In genomic region chr18:74476154-74476553, GRCh38 we compare ENCODE assay signal across 10 cellular contexts. TPM values are rescaled to one million over a fixed set of nuclear protein-coding genes. Genes with fewer than 3 reads are reported as not detected.
DNase-seq lines count a peak whose midpoint lies in the region; ATAC-seq and TF ChIP-seq lines count a peak whose summit lies in the region.
"Had no signal": no experiment of that assay in that cellular context is flagged by ENCODE, and none has a peak within 500 bp of the region (broad histone marks: within the 10 kb centered on the region; RNA-seq: fewer than 3 reads in every experiment).

No MANE protein-coding gene starts in this region.

- DNase-seq in NCI-H748 (lab: John Stamatoyannopoulos, UW; ENCODE audit: unreplicated experiment) (peak; percentile 44), NCI-H748 treated with DMSO at 0.1 percent for 48 hours (lab: John Stamatoyannopoulos, UW) (no peak), SK-MEL-5 (ENCODE audit: low read depth, low spot score) (peak; percentile 68), Right ventricle myocardium superior (no peak), tibial artery (no peak), NCI-H524 treated with DMSO at 0.1 percent for 48 hours (lab: John Stamatoyannopoulos, UW) (no peak), CD1c-positive myeloid dendritic cell (ENCODE audit: extremely low spot score) (no peak)
- DNase-seq: activated effector memory CD4-positive, alpha-beta T cell treated with anti-CD3 and anti-CD28 coated beads, Interleukin-2, amount 50 U/mL, for 16 hours had no signal

- H3K4me3 ChIP-seq in tibial artery = no peak overlapping the region

- no peaks in the 10 kb centered on the region for H3K9me3 ChIP-seq in tibial artery

- TF ChIP-seq CTCF in tibial artery (IDR thresholded peaks at IDR 0.05) = peak; percentile 48 to 63

- in situ Hi-C loops in SK-MEL-5 (cut with HindIII; ENCODE audit: low pct_unique_long_range_greater_than_20kb, low sequenced_read_pairs) = no loop called here

- H3K27ac ChIP-seq in tibial artery = no peak overlapping the region

- intact Hi-C loops in Right ventricle myocardium superior (cut with DNase I) (loop anchor here (5.0 kb wide), 1 partner anchor 119 kb away; no protein-coding TSS in a partner anchor), tibial artery (cut with DNase I; ENCODE audit: low total_unique reads) (no loop called here)

- ATAC-seq in Right ventricle myocardium superior (ENCODE audit: poor library complexity) = peak; percentile 63
- no peak for ATAC-seq in HG02571 (IDR thresholded peaks at IDR 0.05; ENCODE audit: unreplicated experiment)
- ATAC-seq: natural killer cell treated with Interleukin-12 subunit alpha and Interleukin-12 subunit beta and Interleukin-15 and Interleukin-18, amount 100 ng/mL, for 72 hours had no signal

- H3K36me3 ChIP-seq in tibial artery = no peaks in the 10 kb centered on the region

- H3K4me1 ChIP-seq in tibial artery = no peaks in the 10 kb centered on the region

- peaks cover 0 to 9% of the 10 kb centered on the region in 2 donors for H3K27me3 ChIP-seq in tibial artery

RNA-seq across cellular contexts. Expression of gene DIPK1C, which starts 19.0 kb away (rescaled TPM):
- total RNA-seq in SK-MEL-5 (2014; rRNA removed; shearing (Covaris generic)) = 12.6 and 17.3 TPM in 2 replicates
- polyA plus RNA-seq in SK-MEL-5 (2015; cell fraction: cytosol; rRNA removed) = 9.1 and 9.3 TPM in 2 replicates
- 3.2 and 5.8 TPM in 2 replicates for polyA plus RNA-seq in SK-MEL-5 (2015; cell fraction: nucleus; rRNA removed)
- total RNA-seq in Right ventricle myocardium superior = 3.3 TPM
- total RNA-seq: natural killer cell treated with Interleukin-12 subunit alpha and Interleukin-12 subunit beta and Interleukin-15 and Interleukin-18, amount 100 ng/mL, for 72 hours had no signal

RNA-seq across cellular contexts. Expression of gene CNDP2, which starts 20.0 kb away (rescaled TPM):
- 23.0 and 35.7 TPM in 2 replicates for total RNA-seq in SK-MEL-5 (2014; rRNA removed; shearing (Covaris generic))
- polyA plus RNA-seq in SK-MEL-5 (2015; cell fraction: cytosol; rRNA removed) = 92.0 and 93.7 TPM in 2 replicates
- 131 and 182 TPM in 2 replicates for polyA plus RNA-seq in SK-MEL-5 (2015; cell fraction: nucleus; rRNA removed)
- total RNA-seq in Right ventricle myocardium superior = 54.5 TPM

RNA-seq across cellular contexts. Expression of gene CNDP1, which starts 58.1 kb away (rescaled TPM):
- 0.08 and 0.51 TPM in 2 replicates for total RNA-seq in SK-MEL-5 (2014; rRNA removed; shearing (Covaris generic))
- polyA plus RNA-seq in SK-MEL-5 (2015; cell fraction: cytosol; rRNA removed) = 0.23 TPM in 1 of 2 replicates, not detected in the other
- polyA plus RNA-seq in SK-MEL-5 (2015; cell fraction: nucleus; rRNA removed) = 0.51 and 0.56 TPM in 2 replicates
- total RNA-seq in Right ventricle myocardium superior = not detected

Comparison
In these comparisons a context has a peak if more than half of its experiments do, and no peak if none do; other contexts are left out.
1. DNase-seq: peak in NCI-H748 (single experiment) and SK-MEL-5 (single experiment); none in NCI-H748 treated with DMSO at 0.1 percent for 48 hours (single experiment), Right ventricle myocardium superior (single experiment), tibial artery (0 of 2), NCI-H524 treated with DMSO at 0.1 percent for 48 hours (single experiment) and CD1c-positive myeloid dendritic cell (single experiment).